Comparison of ENCODE assay signal across 9 cellular contexts in the genomic region with DNA sequence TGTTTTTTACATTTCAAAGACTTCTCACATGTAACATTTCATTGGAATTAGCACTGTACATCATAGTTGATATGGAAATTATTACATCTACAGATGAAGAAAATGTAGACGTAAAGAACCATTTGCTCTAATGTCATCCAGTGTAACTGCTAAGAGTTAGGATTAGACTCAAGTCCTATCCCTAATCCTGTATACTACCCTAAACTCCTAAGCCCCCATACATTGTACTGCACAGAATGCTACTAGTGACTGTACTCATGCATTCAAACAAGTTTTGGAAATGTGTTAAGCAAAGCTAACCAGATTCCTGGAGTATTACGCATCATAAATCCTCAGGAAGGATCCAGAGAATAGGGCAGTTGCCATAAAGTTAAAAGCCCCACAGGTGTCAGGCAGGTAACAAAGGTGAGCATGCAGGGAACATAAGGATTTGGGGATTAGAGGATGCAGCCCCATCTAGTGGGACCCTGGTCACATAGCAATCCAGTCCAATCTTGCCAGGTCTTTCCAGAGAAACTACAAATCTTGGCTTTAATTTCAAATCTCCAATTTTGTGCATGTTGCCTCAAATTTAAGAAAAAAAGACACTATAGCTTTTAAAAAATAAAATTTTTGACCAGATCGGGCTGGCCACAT. TPM values are rescaled to one million over a fixed set of nuclear protein-coding genes. Genes with fewer than 3 reads are reported as not detected.
DNase-seq lines count a peak whose midpoint lies in the region; ATAC-seq and TF ChIP-seq lines count a peak whose summit lies in the region.
"Had no signal": no experiment of that assay in that cellular context is flagged by ENCODE, and none has a peak within 500 bp of the region (broad histone marks: within the 10 kb centered on the region; RNA-seq: fewer than 3 reads in every experiment).

No MANE protein-coding gene starts in this region.

- H3K79me2 ChIP-seq in SK-N-SH (ENCODE audit: insufficient read depth) (no peaks in the 10 kb centered on the region), trophoblast cell (ENCODE audit: control insufficient read depth, insufficient read depth, low read length, poor library complexity) (no peaks in the 10 kb centered on the region)

- H2BK5ac ChIP-seq in trophoblast cell (ENCODE audit: low read depth, low read length, poor library complexity) = no peak overlapping the region

- DNase-seq in SK-N-SH = peak; percentile 42
- peak; percentile 22 for DNase-seq in NCI-H1436 treated with DMSO at 0.1 percent for 48 hours (lab: John Stamatoyannopoulos, UW)
- DNase-seq in brain microvascular endothelial cell = no peak
- peak; percentile 41 to 73 for DNase-seq in trophoblast cell
- DNase-seq in anterior cingulate cortex (lab: John Stamatoyannopoulos, UW) = no peak
- DNase-seq: GF-D8 had no signal

- H3K27ac ChIP-seq in SK-N-SH (ENCODE audit: low read depth in 2 of 2, low read length in 1 of 2) = no peak overlapping the region
- no peak overlapping the region for H3K27ac ChIP-seq in brain microvascular endothelial cell
- H3K27ac ChIP-seq in trophoblast cell (ENCODE audit: low read depth, low read length) = no peak overlapping the region

- no peaks in the 10 kb centered on the region for H3K9me2 ChIP-seq in SK-N-SH

- TF ChIP-seq CTCF in SK-N-SH (IDR thresholded peaks at IDR 0.05) = peak; percentile 51
- TF ChIP-seq CTCF in brain microvascular endothelial cell (IDR thresholded peaks at IDR 0.05; ENCODE audit: low read depth, low read length, missing control alignments) = peak; percentile 46

- no peak overlapping the region for H3K4ac ChIP-seq in trophoblast cell (ENCODE audit: low read depth, low read length)

- H4K8ac ChIP-seq in trophoblast cell (ENCODE audit: low read depth, low read length) = no peak overlapping the region

- TF ChIP-seq EP300 in SK-N-SH (IDR thresholded peaks at IDR 0.05; ENCODE audit: borderline replicate concordance in 1 of 2, low read depth in 1 of 2, low read length in 1 of 2) = no peak

- 58% methylated on average over 3 of the region's 3 CpGs for WGBS in SK-N-SH (ENCODE audit: low lambda C conversion rate)
- no CpG with 5 or more reads among the region's 3 CpGs for WGBS in trophoblast cell (ENCODE audit: extremely low coverage, insufficient coverage, insufficient read length)

- H3F3A ChIP-seq in SK-N-SH (replicated peaks; ENCODE audit: insufficient read depth) = no peaks in the 10 kb centered on the region

- ATAC-seq in SK-N-SH treated with all-trans-retinoic acid at 6 μM for 48 hours (no peak), GM21423 (IDR thresholded peaks at IDR 0.05; ENCODE audit: unreplicated experiment) (no peak), GM21515 (IDR thresholded peaks at IDR 0.05; ENCODE audit: unreplicated experiment) (no peak)

- H3K23ac ChIP-seq in trophoblast cell (ENCODE audit: low read length) = no peak overlapping the region

- H3K9me3 ChIP-seq in SK-N-SH = no peaks in the 10 kb centered on the region
- no peaks in the 10 kb centered on the region for H3K9me3 ChIP-seq in trophoblast cell (ENCODE audit: insufficient read depth, low read depth, low read length)

- no peak overlapping the region for H3K4me3 ChIP-seq in SK-N-SH (ENCODE audit: low read depth in 2 of 2, low read length in 1 of 2)
- no peak overlapping the region for H3K4me3 ChIP-seq in brain microvascular endothelial cell (ENCODE audit: low read depth, low read length)
- no peak overlapping the region for H3K4me3 ChIP-seq in trophoblast cell (ENCODE audit: low read depth, low read length)

- H3K4me1 ChIP-seq in SK-N-SH (ENCODE audit: control insufficient read depth in 1 of 2, insufficient read depth in 2 of 2, low read depth in 1 of 2, low read length in 1 of 2) (no peaks in the 10 kb centered on the region), trophoblast cell (ENCODE audit: control insufficient read depth in 1 of 2, insufficient read depth in 2 of 2, low read length in 2 of 2) (no peaks in the 10 kb centered on the region)

- no peaks in the 10 kb centered on the region for H3K79me1 ChIP-seq in trophoblast cell (ENCODE audit: low read length)

- H4K91ac ChIP-seq in trophoblast cell (ENCODE audit: low read depth, low read length) = no peak overlapping the region

- no peaks in the 10 kb centered on the region for H4K20me1 ChIP-seq in SK-N-SH (ENCODE audit: insufficient read depth)

- no peak overlapping the region for H2BK12ac ChIP-seq in trophoblast cell (ENCODE audit: low read length)

- TF ChIP-seq RAD21 in SK-N-SH (IDR thresholded peaks at IDR 0.05; ENCODE audit: low read length) = peak; percentile 50

- H2AFZ ChIP-seq in SK-N-SH (ENCODE audit: low read depth) (no peak overlapping the region), trophoblast cell (ENCODE audit: insufficient read depth, low read length, poor library complexity) (no peak overlapping the region)

- CTCF ChIA-PET in SK-N-SH (lab: Yijun Ruan, JAX) = interaction anchor here (0.8 to 1.4 kb wide), 3 partner anchors 19 to 105 kb away, joined by 3 read pairs; no protein-coding TSS in a partner anchor

- H2BK120ac ChIP-seq in trophoblast cell (ENCODE audit: insufficient read depth, low read length, poor library complexity) = no peak overlapping the region

- H3K9ac ChIP-seq in SK-N-SH (no peak overlapping the region), trophoblast cell (ENCODE audit: low read length) (no peak overlapping the region)

- POLR2A ChIA-PET in SK-N-SH (lab: Yijun Ruan, JAX) = no interaction called here

- H3K27me3 ChIP-seq in SK-N-SH (ENCODE audit: insufficient read depth) (no peaks in the 10 kb centered on the region), brain microvascular endothelial cell (replicated peaks) (no peaks in the 10 kb centered on the region), trophoblast cell (ENCODE audit: insufficient read depth, low read length) (no peaks in the 10 kb centered on the region)

- H3K36me3 ChIP-seq in SK-N-SH (replicated peaks in 1 of 2; ENCODE audit: control insufficient read depth in 1 of 2, insufficient read depth in 2 of 2, low read length in 1 of 2) (no peaks in the 10 kb centered on the region), brain microvascular endothelial cell (replicated peaks) (no peaks in the 10 kb centered on the region), trophoblast cell (ENCODE audit: control insufficient read depth in 1 of 2, insufficient read depth in 2 of 2, low read length in 2 of 2) (no peaks in the 10 kb centered on the region)

- no peak overlapping the region for H4K12ac ChIP-seq in trophoblast cell (ENCODE audit: low read depth, low read length)

- in situ Hi-C loops in brain microvascular endothelial cell (cut with HindIII; ENCODE audit: low pct_ligation_motif_present, low sequenced_read_pairs) = no loop called here

- H3K18ac ChIP-seq in trophoblast cell (ENCODE audit: low read length) = no peak overlapping the region

- no peak overlapping the region for H2AK5ac ChIP-seq in trophoblast cell (ENCODE audit: low read length)

- H3K4me2 ChIP-seq in SK-N-SH (no peak overlapping the region), trophoblast cell (ENCODE audit: low read length) (no peak overlapping the region)

- H3K14ac ChIP-seq in trophoblast cell (ENCODE audit: low read length) = no peak overlapping the region

TF ChIP-seq in SK-N-SH, 30 proteins besides CTCF, POLR2A, EP300 and RAD21:
- TF ChIP-seq SMC3 (IDR thresholded peaks at IDR 0.05; ENCODE audit: low read depth, low read length) = 0 out of 2 replicates have a peak, but pooled peaks have one; percentile 4
- no peak for TF ChIP-seq MEF2A (IDR thresholded peaks at IDR 0.05; ENCODE audit: borderline replicate concordance, low read depth)

TF ChIP-seq in SK-N-SH treated with all-trans-retinoic acid at 6 μM for 48 hours, 23 proteins besides CTCF, POLR2A, EP300 and RAD21:
- TF ChIP-seq CSDC2 (CRISPR knock-in tag; IDR thresholded peaks at IDR 0.05) (no peak), ZFP3 (CRISPR knock-in tag; IDR thresholded peaks at IDR 0.05) (no peak), ESRRG (CRISPR knock-in tag; IDR thresholded peaks at IDR 0.05) (no peak)
TF ChIP-seq in SK-N-SH treated with all-trans-retinoic acid at 6 μM for 48 hours: peak in this region for 0.

RNA-seq across cellular contexts. Expression of gene HAVCR1, which starts 32.0 kb away (rescaled TPM):
- polyA plus RNA-seq in SK-N-SH (2012; rRNA removed) = not detected in 2 replicates
- not detected in 2 replicates for polyA plus RNA-seq in SK-N-SH (2012; cell fraction: cytosol; rRNA removed)
- polyA plus RNA-seq in SK-N-SH (2012; cell fraction: nucleus; rRNA removed) = 0.11 TPM in 1 of 2 replicates, not detected in the other
- 0.83 and 1.1 TPM in 2 replicates for polyA plus RNA-seq in trophoblast cell (2013)

Comparison
In these comparisons a context has a peak if more than half of its experiments do, and no peak if none do; other contexts are left out.
1. DNase-seq: peak in SK-N-SH (single experiment), NCI-H1436 treated with DMSO at 0.1 percent for 48 hours (single experiment) and trophoblast cell (2 of 2); none in brain microvascular endothelial cell (single experiment) and anterior cingulate cortex (0 of 58).